Comparison of ENCODE assay signal across 9 cellular contexts in genomic region chr10:29689001-29689400, GRCh38. TPM values are rescaled to one million over a fixed set of nuclear protein-coding genes. Genes with fewer than 3 reads are reported as not detected.
DNase-seq lines count a peak whose midpoint lies in the region; ATAC-seq, FAIRE-seq and TF ChIP-seq lines count a peak whose summit lies in the region.
"Had no signal": no experiment of that assay in that cellular context is flagged by ENCODE, and none has a peak within 500 bp of the region (broad histone marks: within the 10 kb centered on the region; RNA-seq: fewer than 3 reads in every experiment).

No MANE protein-coding gene starts in this region.

- H3K9me3 ChIP-seq in HUES48 (ENCODE audit: control insufficient read depth, insufficient read depth, low read length) (no peaks in the 10 kb centered on the region), HepG2 (ENCODE audit: low read length) (no peaks in the 10 kb centered on the region), mucosa of descending colon (no peaks in the 10 kb centered on the region)

- H3K27ac ChIP-seq in HUES48 (ENCODE audit: low read depth, low read length) (peak overlapping the region; percentile 93), HepG2 (ENCODE audit: extremely low read length, insufficient read depth, low read length) (no peak overlapping the region)

- TF ChIP-seq RAD21 in HepG2 (CRISPR knock-in tag; IDR thresholded peaks at IDR 0.05), result no peak

- ATAC-seq in HepG2 (no peak), mucosa of descending colon (no peak)

- TF ChIP-seq EP300 in HepG2 (IDR thresholded peaks at IDR 0.05; ENCODE audit: low read depth in 2 of 2, low read length in 2 of 2) (no peak), HepG2 (CRISPR knock-in tag; IDR thresholded peaks at IDR 0.05; ENCODE audit: borderline replicate concordance) (no peak)

- no peak overlapping the region for H3K9ac ChIP-seq in HUES48 (ENCODE audit: low read depth, low read length)
- no peak overlapping the region for H3K9ac ChIP-seq in HepG2 (ENCODE audit: insufficient read depth, low read depth, low read length)

- H3K4me2 ChIP-seq in HepG2 (ENCODE audit: low read depth, low read length), result no peak overlapping the region

- DNase-seq in AG20443 (ENCODE audit: low spot score) (peak; percentile 49), HepG2 (ENCODE audit: low spot score) (peak; percentile 21), NCI-H2196 treated with DMSO at 0.1 percent for 48 hours (lab: John Stamatoyannopoulos, UW; ENCODE audit: unreplicated experiment) (no peak), NCI-H146 (lab: John Stamatoyannopoulos, UW) (no peak), cerebellum (ENCODE audit: low spot score) (no peak), mucosa of descending colon (no peak)
- DNase-seq in activated naive CD4-positive, alpha-beta T cell treated with anti-CD3 and anti-CD28 coated beads, Interleukin-2, amount 50 U/mL, for 16 hours, result peak; percentile 20

- H4K20me1 ChIP-seq in HepG2 (ENCODE audit: insufficient read depth, low read length), result no peaks in the 10 kb centered on the region

- no peaks in the 10 kb centered on the region for H3K27me3 ChIP-seq in HUES48 (ENCODE audit: control insufficient read depth, insufficient read depth, low read length)
- no peaks in the 10 kb centered on the region for H3K27me3 ChIP-seq in HepG2 (ENCODE audit: control insufficient read depth in 1 of 2, insufficient read depth in 2 of 2, low read length in 2 of 2)

- in situ Hi-C loops in HepG2 (cut with HindIII; ENCODE audit: extremely low pct_ligation_motif_present, low pct_unique_long_range_greater_than_20kb), result no loop called here

- intact Hi-C loops in HepG2 (cut with micrococcal nuclease; ENCODE audit: unreplicated experiment), result no loop called here
- intact Hi-C loops in mucosa of descending colon (cut with DNase I, micrococcal nuclease), result no loop called here

- H3K4me1 ChIP-seq in HUES48 (ENCODE audit: control insufficient read depth, insufficient read depth, low read length) (peaks cover 58% of the 10 kb centered on the region), HepG2 (ENCODE audit: insufficient read depth, low read length) (peaks cover 8% of the 10 kb centered on the region; the same call in 1 of the 2 replicates), mucosa of descending colon (ENCODE audit: low read depth) (no peaks in the 10 kb centered on the region)

- WGBS in HepG2 (ENCODE audit: low lambda C conversion rate), result 80% methylated on average over 7 of the region's 7 CpGs

- peaks cover 3% of the 10 kb centered on the region for H3K79me2 ChIP-seq in HepG2 (ENCODE audit: insufficient read depth, low read length)

- H3K36me3 ChIP-seq in HUES48 (ENCODE audit: control insufficient read depth, insufficient read depth, low read length) (no peaks in the 10 kb centered on the region), HepG2 (replicated peaks in 1 of 2; ENCODE audit: control insufficient read depth in 1 of 2, insufficient read depth in 2 of 2, low read length in 2 of 2) (0 out of 5 replicates have a peak, but pooled peaks cover 0 to 8% of the 10 kb centered on the region in 2 experiments), mucosa of descending colon (ENCODE audit: low read depth) (no peaks in the 10 kb centered on the region)

- FAIRE-seq in HepG2 (lab: Jason Lieb, UNC), result no peak
- FAIRE-seq: colon had no signal

- TF ChIP-seq CTCF in HepG2 (CRISPR knock-in tag; IDR thresholded peaks at IDR 0.05) (no peak), mucosa of descending colon (IDR thresholded peaks at IDR 0.05) (no peak)

- no peak overlapping the region for H3K4me3 ChIP-seq in HUES48 (ENCODE audit: low read depth, low read length)
- no peak overlapping the region for H3K4me3 ChIP-seq in HepG2 (replicated peaks in 1 of 3; ENCODE audit: insufficient read depth in 1 of 3, low read depth in 2 of 3, low read length in 3 of 3)
- H3K4me3 ChIP-seq in mucosa of descending colon, result no peak overlapping the region

- BruUV-seq in HepG2 (replicated peaks; lab: Mats Ljungman, UMichigan), result no TSS peak

- POLR2A ChIA-PET in HepG2 (lab: Yijun Ruan, JAX), result no interaction called here

- CTCF ChIA-PET in HepG2 (lab: Yijun Ruan, JAX; ENCODE audit: low intra/inter-chr PET ratio, low total read pairs), result no interaction called here

- no peak overlapping the region for H2AFZ ChIP-seq in HepG2 (ENCODE audit: low read length)

- TF ChIP-seq POLR2A in HepG2 (IDR thresholded peaks at IDR 0.05; ENCODE audit: insufficient read depth in 1 of 2, low read depth in 2 of 2, low read length in 2 of 2), result no peak

TF ChIP-seq in HepG2, 621 proteins besides CTCF, POLR2A, EP300 and RAD21:
- TF ChIP-seq HMG20A (CRISPR knock-in tag; IDR thresholded peaks at IDR 0.05; ENCODE audit: borderline replicate concordance), result no peak
- no peak for TF ChIP-seq EEA1 (CRISPR knock-in tag; IDR thresholded peaks at IDR 0.05; ENCODE audit: borderline replicate concordance)
- no peak for TF ChIP-seq WIZ (CRISPR knock-in tag; IDR thresholded peaks at IDR 0.05)
- TF ChIP-seq, protein P1, sequence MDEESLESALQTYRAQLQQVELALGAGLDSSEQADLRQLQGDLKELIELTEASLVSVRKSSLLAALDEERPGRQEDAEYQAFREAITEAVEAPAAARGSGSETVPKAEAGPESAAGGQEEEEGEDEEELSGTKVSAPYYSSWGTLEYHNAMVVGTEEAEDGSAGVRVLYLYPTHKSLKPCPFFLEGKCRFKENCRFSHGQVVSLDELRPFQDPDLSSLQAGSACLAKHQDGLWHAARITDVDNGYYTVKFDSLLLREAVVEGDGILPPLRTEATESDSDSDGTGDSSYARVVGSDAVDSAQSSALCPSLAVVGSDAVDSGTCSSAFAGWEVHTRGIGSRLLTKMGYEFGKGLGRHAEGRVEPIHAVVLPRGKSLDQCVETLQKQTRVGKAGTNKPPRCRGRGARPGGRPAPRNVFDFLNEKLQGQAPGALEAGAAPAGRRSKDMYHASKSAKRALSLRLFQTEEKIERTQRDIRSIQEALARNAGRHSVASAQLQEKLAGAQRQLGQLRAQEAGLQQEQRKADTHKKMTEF (CRISPR knock-in tag; IDR thresholded peaks at IDR 0.05), result no peak
- TF ChIP-seq JARID2 (CRISPR knock-in tag; IDR thresholded peaks at IDR 0.05; ENCODE audit: insufficient replicate concordance), result no peak
- no peak for TF ChIP-seq TCF7L2 (IDR thresholded peaks at IDR 0.05; ENCODE audit: low read depth, low read length)
- TF ChIP-seq PCBP2 (optimal IDR thresholded peaks at IDR 0.05; ENCODE audit: low read depth, low read length, poor library complexity, severe bottlenecking), result no peak
- no peak for TF ChIP-seq MAFF (IDR thresholded peaks at IDR 0.05; ENCODE audit: low read depth, low read length)

RNA-seq across cellular contexts. Expression of gene SVIL, which starts 54.2 kb away (rescaled TPM):
- total RNA-seq in HepG2 (2016; rRNA removed; fragmentation: Illumina TruSeq; extraction: Trizol) (4.8 and 12.1 TPM in 2 replicates), cerebellum (46.3 TPM), mucosa of descending colon (1,000 to 10,000 TPM in 1 of 3 donors, 10 to 100 TPM in 2; 67.6 to 1,278 (median 86.0) TPM)
- 0.97 and 1.0 TPM in 2 replicates for total RNA-seq in HepG2 (2016; cell fraction: cytosol; rRNA removed; fragmentation: Illumina TruSeq; extraction: Trizol; ENCODE audit: low read depth)
- 3.3 and 10.0 TPM in 2 replicates for total RNA-seq in HepG2 (2016; cell fraction: insoluble cytoplasmic fraction; rRNA removed; fragmentation: Illumina TruSeq; extraction: Trizol)
- total RNA-seq in HepG2 (2016; cell fraction: membrane; rRNA removed; fragmentation: Illumina TruSeq; extraction: Trizol), result 1.7 and 3.2 TPM in 2 replicates
- 20.3 and 24.1 TPM in 2 replicates for total RNA-seq in HepG2 (2016; cell fraction: nucleus; rRNA removed; fragmentation: Illumina TruSeq; extraction: Trizol)
- polyA plus RNA-seq in HepG2 (2011; rRNA removed), result 3.8 and 3.9 TPM in 2 replicates
- 2.1 and 2.3 TPM in 2 replicates for polyA plus RNA-seq in HepG2 (2011; cell fraction: cytosol; rRNA removed)
- 14.8 and 16.4 TPM in 2 replicates for polyA plus RNA-seq in HepG2 (2011; cell fraction: nucleus; rRNA removed)
- polyA plus RNA-seq in HepG2 (2012), result 4.0 and 4.8 TPM in 2 replicates
- 0.19 and 0.84 TPM in 2 replicates for polyA plus RNA-seq in HepG2 (2016; cell fraction: cytosol; fragmentation: Illumina TruSeq; extraction: Trizol; ENCODE audit: low read depth)
- 2.5 and 3.2 TPM in 2 replicates for polyA plus RNA-seq in HepG2 (2016; cell fraction: insoluble cytoplasmic fraction; fragmentation: Illumina TruSeq; extraction: Trizol; ENCODE audit: low read depth)
- 0.45 and 0.66 TPM in 2 replicates for polyA plus RNA-seq in HepG2 (2016; cell fraction: membrane; fragmentation: Illumina TruSeq; extraction: Trizol; ENCODE audit: low read depth)
- polyA plus RNA-seq in HepG2 (2016; cell fraction: nucleus; fragmentation: Illumina TruSeq; extraction: Trizol; ENCODE audit: insufficient read depth, low read depth), result 13.7 TPM in 2 replicates
- polyA minus RNA-seq in HepG2 (2011; rRNA and poly(A)+ RNA removed; ENCODE audit: low replicate concordance), result 7.7 and 11.4 TPM in 2 replicates
- 4.8 and 7.2 TPM in 2 replicates for polyA minus RNA-seq in HepG2 (2011; cell fraction: cytosol; rRNA and poly(A)+ RNA removed)
- 30.3 and 30.4 TPM in 2 replicates for polyA minus RNA-seq in HepG2 (2011; cell fraction: nucleus; rRNA and poly(A)+ RNA removed)

Comparison
In these comparisons a context has a peak if more than half of its experiments do, and no peak if none do; other contexts are left out.
1. DNase-seq: peak in AG20443 (single experiment), activated naive CD4-positive, alpha-beta T cell treated with anti-CD3 and anti-CD28 coated beads, Interleukin-2, amount 50 U/mL, for 16 hours (single experiment) and HepG2 (single experiment); none in NCI-H2196 treated with DMSO at 0.1 percent for 48 hours (single experiment), NCI-H146 (single experiment), cerebellum (single experiment) and mucosa of descending colon (0 of 3).